In the genomic region with DNA sequence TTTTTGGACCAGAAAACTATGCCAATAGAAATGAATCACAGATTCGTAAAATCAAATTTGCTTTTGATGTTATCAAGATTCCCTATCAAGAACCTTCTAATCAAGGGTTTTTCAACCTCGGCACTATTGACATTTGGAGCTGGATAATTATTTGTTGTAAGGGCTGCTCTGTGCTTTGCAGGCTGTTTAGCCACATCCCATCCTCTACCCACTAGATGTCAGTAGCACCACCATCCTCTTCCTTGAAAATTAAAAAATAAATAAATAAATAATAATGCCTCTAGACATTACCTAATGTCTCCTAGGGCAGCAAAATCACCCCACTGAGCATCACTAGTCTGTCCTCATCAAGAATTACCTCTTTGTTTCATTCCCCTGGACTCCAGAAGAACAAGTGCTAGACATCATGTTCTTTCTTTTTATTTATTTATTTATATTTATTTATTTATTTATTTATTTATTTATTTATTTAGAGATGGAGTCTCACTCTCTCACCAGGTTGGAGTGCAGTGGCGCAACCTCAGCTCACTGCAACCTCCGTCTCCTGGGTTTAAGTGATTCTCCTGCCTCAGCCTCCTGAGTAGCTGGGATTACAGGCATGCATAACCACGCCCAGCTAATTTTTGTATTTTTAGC, we compare ENCODE assay signal across 11 cellular contexts.
A peak's percentile ranks its signal among the peaks of the same experiment; 100 is the strongest.
DNase-seq lines count a peak whose midpoint lies in the region; ATAC-seq, FAIRE-seq and TF ChIP-seq lines count a peak whose summit lies in the region.
"Had no signal": no experiment of that assay in that cellular context is flagged by ENCODE, and none has a peak within 500 bp of the region (broad histone marks: within the 10 kb centered on the region; RNA-seq: fewer than 3 reads in every experiment).

No MANE protein-coding gene starts in this region.

- no peaks in the 10 kb centered on the region for H3K27me3 ChIP-seq in right lobe of liver
- no peaks in the 10 kb centered on the region for H3K27me3 ChIP-seq in naive thymus-derived CD4-positive, alpha-beta T cell (ENCODE audit: control insufficient read depth in 2 of 2, insufficient read depth in 2 of 2, low read length in 2 of 2)
- peaks cover 0 to 3% (median 0%) of the 10 kb centered on the region in 45 donors for H3K27me3 ChIP-seq in dorsolateral prefrontal cortex

- peaks cover 0 to 3% (median 0%) of the 10 kb centered on the region in 5 donors for H3K36me3 Mint-ChIP-seq in naive thymus-derived CD4-positive, alpha-beta T cell

- H3K9me3 ChIP-seq in right lobe of liver, result no peaks in the 10 kb centered on the region
- no peaks in the 10 kb centered on the region for H3K9me3 ChIP-seq in naive thymus-derived CD4-positive, alpha-beta T cell (ENCODE audit: control insufficient read depth in 2 of 3, low read length in 3 of 3)

- no peak overlapping the region for H3K4me3 Mint-ChIP-seq in naive thymus-derived CD4-positive, alpha-beta T cell
- H3K4me3 Mint-ChIP-seq: stimulated activated naive CD8-positive, alpha-beta T cell treated with anti-CD3 and anti-CD28 coated beads, Interleukin-15, Interleukin-2, amounts not matched to agents 100 ng/mL and 50 ng/mL, for 24 hours had no signal

- no peak overlapping the region for H3K27ac Mint-ChIP-seq in naive thymus-derived CD4-positive, alpha-beta T cell
- H3K27ac Mint-ChIP-seq: stimulated activated naive CD8-positive, alpha-beta T cell treated with anti-CD3 and anti-CD28 coated beads, Interleukin-15, Interleukin-2, amounts not matched to agents 100 ng/mL and 50 ng/mL, for 24 hours had no signal

- no peaks in the 10 kb centered on the region for H3K36me3 ChIP-seq in right lobe of liver
- H3K36me3 ChIP-seq in naive thymus-derived CD4-positive, alpha-beta T cell (ENCODE audit: control insufficient read depth in 2 of 3, insufficient read depth in 3 of 3, low read length in 3 of 3), result no peaks in the 10 kb centered on the region

- no peaks in the 10 kb centered on the region for H3K4me1 Mint-ChIP-seq in naive thymus-derived CD4-positive, alpha-beta T cell

- peak; percentile 72 for TF ChIP-seq CTCF in cardiac fibroblast (IDR thresholded peaks at IDR 0.05; ENCODE audit: low read depth, low read length)
- TF ChIP-seq CTCF in right lobe of liver (IDR thresholded peaks at IDR 0.05), result peak; percentile 28 to 57 (median 45)
- no peak for TF ChIP-seq CTCF in dorsolateral prefrontal cortex (IDR thresholded peaks at IDR 0.05 in 54 of 56, conservative IDR thresholded peaks at IDR 0.05 in 2 of 56; ENCODE audit: low read depth in 1 of 56, partially characterized antibody in 56 of 56)

- H3K27me3 Mint-ChIP-seq in naive thymus-derived CD4-positive, alpha-beta T cell, result no peaks in the 10 kb centered on the region
- H3K27me3 Mint-ChIP-seq: stimulated activated naive CD8-positive, alpha-beta T cell treated with anti-CD3 and anti-CD28 coated beads, Interleukin-15, Interleukin-2, amounts not matched to agents 100 ng/mL and 50 ng/mL, for 24 hours had no signal

- CTCF ChIA-PET in naive thymus-derived CD4-positive, alpha-beta T cell (lab: Charles Lee), result no interaction called here

- TF ChIP-seq RAD21 in Ishikawa (IDR thresholded peaks at IDR 0.05; ENCODE audit: low read depth), result peak; percentile 34; the same call in 1 of the 2 replicates

- no peak for TF ChIP-seq EP300 in Ishikawa (IDR thresholded peaks at IDR 0.05; ENCODE audit: borderline replicate concordance)

- H3K4me1 ChIP-seq in right lobe of liver, result peaks cover 0 to 11% (median 0%) of the 10 kb centered on the region in 4 donors
- no peaks in the 10 kb centered on the region for H3K4me1 ChIP-seq in naive thymus-derived CD4-positive, alpha-beta T cell (ENCODE audit: control insufficient read depth in 2 of 2, insufficient read depth in 2 of 2, low read length in 2 of 2)

- DNase-seq in COLO829 (ENCODE audit: low spot score), result peak; percentile 38
- peak; percentile 67 to 81 for DNase-seq in cardiac fibroblast (ENCODE audit: low read depth in 2 of 2)
- no peak for DNase-seq in right lobe of liver
- no peak for DNase-seq in naive thymus-derived CD4-positive, alpha-beta T cell
- DNase-seq in dorsolateral prefrontal cortex, result no peak
- no peak for DNase-seq in GM12891 (ENCODE audit: insufficient read length, low spot score)
- DNase-seq: NCI-H774 had no signal

- H3K9me3 Mint-ChIP-seq in naive thymus-derived CD4-positive, alpha-beta T cell, result peaks cover 0 to 11% (median 6%) of the 10 kb centered on the region in 11 donors
- H3K9me3 Mint-ChIP-seq: stimulated activated naive CD8-positive, alpha-beta T cell treated with anti-CD3 and anti-CD28 coated beads, Interleukin-15, Interleukin-2, amounts not matched to agents 100 ng/mL and 50 ng/mL, for 24 hours had no signal

- ATAC-seq in right lobe of liver, result peak; percentile 92 to 98 (median 96)
- ATAC-seq in GM21737 (IDR thresholded peaks at IDR 0.05; ENCODE audit: unreplicated experiment), result no peak
- ATAC-seq in naive thymus-derived CD4-positive, alpha-beta T cell, result no peak

- H3K4me3 ChIP-seq in cardiac fibroblast (replicated peaks in 1 of 2; ENCODE audit: low read depth in 2 of 2, low read length in 2 of 2) (no peak overlapping the region), right lobe of liver (no peak overlapping the region), dorsolateral prefrontal cortex (no peak overlapping the region)
- H3K4me3 ChIP-seq in naive thymus-derived CD4-positive, alpha-beta T cell (ENCODE audit: low read length), result no peak overlapping the region

- intact Hi-C loops in right lobe of liver (cut with DNase I) (no loop called here), dorsolateral prefrontal cortex (cut with DNase I) (no loop called here)
- intact Hi-C loops in naive thymus-derived CD4-positive, alpha-beta T cell (cut with micrococcal nuclease), result no loop called here

- no peak for TF ChIP-seq POLR2A in right lobe of liver (IDR thresholded peaks at IDR 0.05)
- TF ChIP-seq POLR2A in GM12891 (IDR thresholded peaks at IDR 0.05; ENCODE audit: low read depth, low read length), result no peak

- POLR2A ChIA-PET in naive thymus-derived CD4-positive, alpha-beta T cell (lab: Charles Lee), result no interaction called here

- no peak for FAIRE-seq in GM12891 (lab: Jason Lieb, UNC)
- FAIRE-seq: TTC549 had no signal

- 62% methylated on average over 5 of the region's 5 CpGs for WGBS in right lobe of liver (ENCODE audit: insufficient coverage, low coverage, low lambda C conversion rate, missing lambda C conversion rate)

- H3K27ac ChIP-seq in right lobe of liver (no peak overlapping the region), dorsolateral prefrontal cortex (no peak overlapping the region)
- no peak overlapping the region for H3K27ac ChIP-seq in naive thymus-derived CD4-positive, alpha-beta T cell (ENCODE audit: low read depth, low read length)

TF ChIP-seq in Ishikawa, 13 proteins besides CTCF, POLR2A, EP300 and RAD21:
- TF ChIP-seq EGR1 (IDR thresholded peaks at IDR 0.05) (no peak), TAF1 (IDR thresholded peaks at IDR 0.05; ENCODE audit: low read depth) (no peak), CREB1 (IDR thresholded peaks at IDR 0.05; ENCODE audit: low read depth) (no peak), YY1 (IDR thresholded peaks at IDR 0.05; ENCODE audit: low read depth) (no peak), CEBPB (IDR thresholded peaks at IDR 0.05) (no peak), TCF12 (IDR thresholded peaks at IDR 0.05; ENCODE audit: low read depth) (no peak)
- TF ChIP-seq, protein P1, sequence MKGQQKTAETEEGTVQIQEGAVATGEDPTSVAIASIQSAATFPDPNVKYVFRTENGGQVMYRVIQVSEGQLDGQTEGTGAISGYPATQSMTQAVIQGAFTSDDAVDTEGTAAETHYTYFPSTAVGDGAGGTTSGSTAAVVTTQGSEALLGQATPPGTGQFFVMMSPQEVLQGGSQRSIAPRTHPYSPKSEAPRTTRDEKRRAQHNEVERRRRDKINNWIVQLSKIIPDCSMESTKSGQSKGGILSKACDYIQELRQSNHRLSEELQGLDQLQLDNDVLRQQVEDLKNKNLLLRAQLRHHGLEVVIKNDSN (IDR thresholded peaks at IDR 0.05), result no peak
- TF ChIP-seq, protein P2, sequence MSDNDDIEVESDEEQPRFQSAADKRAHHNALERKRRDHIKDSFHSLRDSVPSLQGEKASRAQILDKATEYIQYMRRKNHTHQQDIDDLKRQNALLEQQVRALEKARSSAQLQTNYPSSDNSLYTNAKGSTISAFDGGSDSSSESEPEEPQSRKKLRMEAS (IDR thresholded peaks at IDR 0.05), result no peak

TF ChIP-seq in GM12891, 5 proteins besides CTCF, POLR2A, EP300 and RAD21:
- TF ChIP-seq TAF1 (IDR thresholded peaks at IDR 0.05; ENCODE audit: low read depth, low read length) (no peak), POU2F2 (IDR thresholded peaks at IDR 0.05; ENCODE audit: low read depth, low read length) (no peak), PAX5 (IDR thresholded peaks at IDR 0.05; ENCODE audit: insufficient read depth, low read length, severe bottlenecking) (no peak), POLR2AphosphoS5 (IDR thresholded peaks at IDR 0.05; ENCODE audit: low read depth, low read length) (no peak), SPI1 (IDR thresholded peaks at IDR 0.05; ENCODE audit: low read depth, low read length) (no peak)

Comparison
In these comparisons a context has a peak if more than half of its experiments do, and no peak if none do; other contexts are left out.
1. DNase-seq: peak in COLO829 (single experiment) and cardiac fibroblast (2 of 2); none in right lobe of liver (0 of 3), naive thymus-derived CD4-positive, alpha-beta T cell (0 of 9), dorsolateral prefrontal cortex (0 of 10) and GM12891 (single experiment).
2. CTCF ChIP-seq: peak in cardiac fibroblast (single experiment) and right lobe of liver (4 of 4); none in dorsolateral prefrontal cortex (0 of 56).
3. ATAC-seq: peak in right lobe of liver (4 of 4); none in GM21737 (single experiment) and naive thymus-derived CD4-positive, alpha-beta T cell (single experiment).